Comparison of ENCODE assay signal across 14 cellular contexts in genomic region chr16:1422076-1422475, GRCh38. TPM values are rescaled to one million over a fixed set of nuclear protein-coding genes. Genes with fewer than 3 reads are reported as not detected.
DNase-seq lines count a peak whose midpoint lies in the region; ATAC-seq and TF ChIP-seq lines count a peak whose summit lies in the region.
"Had no signal": no experiment of that assay in that cellular context is flagged by ENCODE, and none has a peak within 500 bp of the region (broad histone marks: within the 10 kb centered on the region; RNA-seq: fewer than 3 reads in every experiment).

No MANE protein-coding gene starts in this region.

- no peak overlapping the region for H4K91ac ChIP-seq in neuronal stem cell (ENCODE audit: low read depth, low read length, poor library complexity)

- H3K4me3 Mint-ChIP-seq in IgD-negative memory B cell, result peak overlapping the region in 3 of 4 donors; percentile 53 to 96 (median 73)
- peak overlapping the region; percentile 90 for H3K4me3 Mint-ChIP-seq in central memory CD8-positive, alpha-beta T cell

- H3K9me3 Mint-ChIP-seq in IgD-negative memory B cell, result peaks cover 0 to 2% (median 0%) of the 10 kb centered on the region in 3 donors
- H3K9me3 Mint-ChIP-seq in central memory CD8-positive, alpha-beta T cell, result no peaks in the 10 kb centered on the region

- no peaks in the 10 kb centered on the region for H3K27me3 ChIP-seq in neuronal stem cell (ENCODE audit: control insufficient read depth in 3 of 3, insufficient read depth in 3 of 3, low read depth in 1 of 3, low read length in 3 of 3)
- H3K27me3 ChIP-seq: pancreas, testis had no signal

- no peak overlapping the region for H4K8ac ChIP-seq in neuronal stem cell (ENCODE audit: low read depth, low read length)

- no peak overlapping the region for H3K4me3 ChIP-seq in neuronal stem cell (ENCODE audit: low read length in 2 of 2)

- H2AFZ ChIP-seq in neuronal stem cell (ENCODE audit: low read length), result no peak overlapping the region

- no peaks in the 10 kb centered on the region for H3K27me3 Mint-ChIP-seq in IgD-negative memory B cell
- no peaks in the 10 kb centered on the region for H3K27me3 Mint-ChIP-seq in central memory CD8-positive, alpha-beta T cell

- H2BK5ac ChIP-seq in neuronal stem cell (ENCODE audit: low read length), result no peak overlapping the region

- H3K14ac ChIP-seq in neuronal stem cell (ENCODE audit: low read length), result no peak overlapping the region

- H2BK15ac ChIP-seq in neuronal stem cell (ENCODE audit: low read length), result peak overlapping the region; percentile 55

- peaks cover 9% of the 10 kb centered on the region for H3K79me1 ChIP-seq in neuronal stem cell (ENCODE audit: low read depth, low read length)

- no peak overlapping the region for H3K4me2 ChIP-seq in neuronal stem cell (ENCODE audit: insufficient read depth, low read length, poor library complexity, severe bottlenecking)

- peaks cover 0 to 1% of the 10 kb centered on the region in 2 donors for H3K9me3 ChIP-seq in neuronal stem cell (replicated peaks in 1 of 2; ENCODE audit: control insufficient read depth in 2 of 2, insufficient read depth in 1 of 2, low read depth in 1 of 2, low read length in 2 of 2)
- H3K9me3 ChIP-seq: pancreas, testis had no signal

- peaks cover 7 to 11% (median 9%) of the 10 kb centered on the region in 3 donors for H3K4me1 Mint-ChIP-seq in IgD-negative memory B cell
- H3K4me1 Mint-ChIP-seq in central memory CD8-positive, alpha-beta T cell, result no peaks in the 10 kb centered on the region

- no peak overlapping the region for H2BK12ac ChIP-seq in neuronal stem cell (ENCODE audit: low read length)

- H3K36me3 Mint-ChIP-seq in IgD-negative memory B cell, result no peaks in the 10 kb centered on the region
- peaks cover 14% of the 10 kb centered on the region for H3K36me3 Mint-ChIP-seq in central memory CD8-positive, alpha-beta T cell (ENCODE audit: insufficient read depth)

- no peak overlapping the region for H3K9ac ChIP-seq in neuronal stem cell (ENCODE audit: low read depth, low read length, poor library complexity)

- no CpG with 5 or more reads among the region's 10 CpGs for WGBS in neuronal stem cell (ENCODE audit: extremely low coverage in 2 of 2, insufficient read length in 2 of 2, insufficient replicate concordance in 1 of 2), 2 donors

- H3K27ac ChIP-seq in C4-2B (peak overlapping the region; percentile 93), neuronal stem cell (replicated peaks; ENCODE audit: low read length) (no peak overlapping the region)

- H2BK120ac ChIP-seq in neuronal stem cell (ENCODE audit: low read depth, low read length), result no peak overlapping the region

- no peak for DNase-seq in central memory CD8-positive, alpha-beta T cell (ENCODE audit: low spot score in 2 of 2)
- DNase-seq in neuronal stem cell (ENCODE audit: low spot score), result no peak
- DNase-seq in medulla oblongata (ENCODE audit: extremely low spot score), result no peak
- DNase-seq: activated CD8-positive, alpha-beta memory T cell treated with anti-CD3 and anti-CD28 coated beads, Interleukin-2, amount 50 U/mL, for 4 hours; left colon; NCI-H1417; stimulated activated CD4-positive, alpha-beta T cell treated with anti-CD3 and anti-CD28 coated beads, Interleukin-4, amount 100 ng/mL, for 1 hour; testis had no signal

- no peak overlapping the region for H3K4ac ChIP-seq in neuronal stem cell (ENCODE audit: low read length)

- H2AK5ac ChIP-seq in neuronal stem cell (ENCODE audit: low read depth, low read length), result peak overlapping the region; percentile 68

- peaks cover 3 to 6% of the 10 kb centered on the region in 2 donors for H3K4me1 ChIP-seq in neuronal stem cell (ENCODE audit: control insufficient read depth in 2 of 2, insufficient read depth in 1 of 2, low read depth in 1 of 2, low read length in 2 of 2)

- H3K36me3 ChIP-seq in neuronal stem cell (replicated peaks in 1 of 2; ENCODE audit: control insufficient read depth in 2 of 2, insufficient read depth in 2 of 2, low read length in 2 of 2), result peaks cover 0 to 3% of the 10 kb centered on the region in 2 donors
- H3K36me3 ChIP-seq: pancreas had no signal

- no peak overlapping the region for H3K23ac ChIP-seq in neuronal stem cell (ENCODE audit: low read depth, low read length, poor library complexity)

- no peak for TF ChIP-seq CTCF in C4-2B (conservative IDR thresholded peaks at IDR 0.05)

- peak overlapping the region; percentile 35 to 99 (median 98) for H3K27ac Mint-ChIP-seq in IgD-negative memory B cell
- H3K27ac Mint-ChIP-seq in central memory CD8-positive, alpha-beta T cell (ENCODE audit: low read depth), result peak overlapping the region; percentile 96

- H3K18ac ChIP-seq in neuronal stem cell (ENCODE audit: low read length), result no peak overlapping the region

- no peak for ATAC-seq in central memory CD8-positive, alpha-beta T cell (replicated peaks; ENCODE audit: extremely low read depth, poor library complexity, severe bottlenecking)
- ATAC-seq in HG02938 (IDR thresholded peaks at IDR 0.05; ENCODE audit: unreplicated experiment), result no peak
- ATAC-seq in GM21786 (IDR thresholded peaks at IDR 0.05; ENCODE audit: unreplicated experiment), result no peak
- no peak for ATAC-seq in GM18511 (IDR thresholded peaks at IDR 0.05; ENCODE audit: unreplicated experiment)
- ATAC-seq: left colon, pancreas had no signal

RNA-seq across cellular contexts. Expression of gene UQCC4, which starts 1.5 kb away (rescaled TPM):
- 37.0 TPM for polyA plus RNA-seq in IgD-negative memory B cell
- 15.5 TPM for polyA plus RNA-seq in neuronal stem cell (2013, experiment 1 of 2)
- 14.7 TPM for polyA plus RNA-seq in neuronal stem cell (2013, experiment 2 of 2)

RNA-seq across cellular contexts. Expression of gene UNKL, which starts 7.6 kb away (rescaled TPM):
- 9.2 TPM for polyA plus RNA-seq in IgD-negative memory B cell
- 14.1 TPM for polyA plus RNA-seq in neuronal stem cell (2013, experiment 1 of 2)
- polyA plus RNA-seq in neuronal stem cell (2013, experiment 2 of 2), result 14.2 TPM

RNA-seq across cellular contexts. Expression of gene PERCC1, which starts 8.8 kb away (rescaled TPM):
- not detected for polyA plus RNA-seq in IgD-negative memory B cell
- polyA plus RNA-seq in neuronal stem cell (2013, experiment 1 of 2), result not detected
- polyA plus RNA-seq in neuronal stem cell (2013, experiment 2 of 2), result not detected
- polyA plus RNA-seq: pancreas had no signal

RNA-seq across cellular contexts. Expression of gene CCDC154, which starts 22.3 kb away (rescaled TPM):
- polyA plus RNA-seq in IgD-negative memory B cell, result 1.5 TPM
- polyA plus RNA-seq in neuronal stem cell (2013, experiment 1 of 2), result 0.86 TPM
- polyA plus RNA-seq in neuronal stem cell (2013, experiment 2 of 2), result 1.2 TPM

RNA-seq across cellular contexts. Expression of gene CLCN7, which starts 52.8 kb away (rescaled TPM):
- polyA plus RNA-seq in IgD-negative memory B cell, result 102 TPM
- polyA plus RNA-seq in neuronal stem cell (2013, experiment 1 of 2), result 32.7 TPM
- polyA plus RNA-seq in neuronal stem cell (2013, experiment 2 of 2), result 28.0 TPM
